ENCODE assay signal across 7 cellular contexts in genomic region chr12:92973614-92974013, GRCh38. TPM values are rescaled to one million over a fixed set of nuclear protein-coding genes. Genes with fewer than 3 reads are reported as not detected.
A peak's percentile ranks its signal among the peaks of the same experiment; 100 is the strongest.
DNase-seq lines count a peak whose midpoint lies in the region; ATAC-seq and TF ChIP-seq lines count a peak whose summit lies in the region.

No MANE protein-coding gene starts in this region.

- 98 to 100% (median 100%) methylated on average over 1 of the region's 1 CpG for WGBS in ovary, 3 donors

- H3K4me1 ChIP-seq in mucosa of descending colon (ENCODE audit: low read depth) (no peaks in the 10 kb centered on the region), ovary (ENCODE audit: insufficient read depth) (no peaks in the 10 kb centered on the region)

- TF ChIP-seq CTCF in mucosa of descending colon (IDR thresholded peaks at IDR 0.05) (no peak), ovary (IDR thresholded peaks at IDR 0.05) (no peak)

- H3K36me3 ChIP-seq in mucosa of descending colon (ENCODE audit: low read depth) (no peaks in the 10 kb centered on the region), ovary (no peaks in the 10 kb centered on the region)

- intact Hi-C loops in mucosa of descending colon (cut with DNase I, micrococcal nuclease) (no loop called here), ovary (cut with DNase I) (no loop called here)

- TF ChIP-seq EP300 in ovary (IDR thresholded peaks at IDR 0.05): no peak

- H3K27ac ChIP-seq in ovary: no peak overlapping the region

- H3K9me3 ChIP-seq in mucosa of descending colon (peaks cover 7% of the 10 kb centered on the region), ovary (no peaks in the 10 kb centered on the region)

- H3K27me3 ChIP-seq in ovary: no peaks in the 10 kb centered on the region

- peak; percentile 13 for DNase-seq in RPMI7951 (ENCODE audit: low read depth)
- no peak for DNase-seq in mucosa of descending colon
- no peak for DNase-seq in ovary
- no peak for DNase-seq in HUDEP-2 (lab: John Stamatoyannopoulos, UW; ENCODE audit: unreplicated experiment in 76 of 76)

- H3K4me3 ChIP-seq in mucosa of descending colon (no peak overlapping the region), ovary (no peak overlapping the region)

- ATAC-seq in GM18520 (IDR thresholded peaks at IDR 0.05; ENCODE audit: unreplicated experiment) (peak; percentile 37), HG02870 (IDR thresholded peaks at IDR 0.05; ENCODE audit: unreplicated experiment) (peak; percentile 48), mucosa of descending colon (peak; percentile 36), HG03025 (IDR thresholded peaks at IDR 0.05; ENCODE audit: low FRiP score, unreplicated experiment) (no peak)

- TF ChIP-seq POLR2A in ovary (IDR thresholded peaks at IDR 0.05): no peak

RNA-seq across cellular contexts. Expression of gene EEA1, which starts 44.5 kb away (rescaled TPM):
- 9.0 and 13.5 TPM in 2 replicates for total RNA-seq in RPMI7951 (2014; rRNA removed; shearing (Covaris generic))
- total RNA-seq in mucosa of descending colon: 10 to 100 TPM; 34.2 to 35.8 (median 34.6) TPM
- 10 to 100 TPM; 11.9 to 41.1 (median 33.3) TPM for total RNA-seq in ovary
- polyA plus RNA-seq in ovary: 10 to 100 TPM in 1 of 2 donors, 1 to 10 TPM in 1; 5.0 to 10.8 TPM
